Comparison of ENCODE assay signal across 29 cellular contexts in genomic region chr2:227865281-227865680, GRCh38. TPM values are rescaled to one million over a fixed set of nuclear protein-coding genes. Genes with fewer than 3 reads are reported as not detected.
"Had no signal": no experiment of that assay in that cellular context is flagged by ENCODE, and none has a peak within 500 bp of the region (broad histone marks: within the 10 kb centered on the region; RNA-seq: fewer than 3 reads in every experiment).

No MANE protein-coding gene starts in this region.

- H3K4me1 ChIP-seq: adrenal gland, breast epithelium, Peyer's patch had no signal

- H3K4me1 Mint-ChIP-seq: activated naive CD8-positive, alpha-beta T cell treated with anti-CD3 and anti-CD28 coated beads, Interleukin-2, amount 10 ng/mL, durations not matched to agents 7 days and 5 days had no signal

- H3K9me3 ChIP-seq: adrenal gland, breast epithelium, Peyer's patch had no signal

- H3K27ac Mint-ChIP-seq: activated CD8-positive, alpha-beta T cell treated with anti-CD3 and anti-CD28 coated beads for 36 hours; activated naive CD8-positive, alpha-beta T cell treated with anti-CD3 and anti-CD28 coated beads, Interleukin-2, amount 10 ng/mL, durations not matched to agents 7 days and 5 days; activated T-cell treated with anti-CD3 and anti-CD28 coated beads, Interleukin-2, amount 50 U/mL, for 72 hours; activated T-helper 2 cell treated with anti-CD3 and anti-CD28 coated beads, Interferon-gamma antibody, Interleukin-2, Interleukin-4, amounts not matched to agents 10 μg/mL and 5 μg/mL and 100 μg/mL, durations not matched to agents 14 hours and 24 hours and 36 hours; T-helper 1 cell treated with Interleukin-12 subunit alpha and Interleukin-12 subunit beta and Interleukin-4 antibody, amounts not matched to agents 30 μg/mL and 1 μg/mL, for 36 hours had no signal

- H3K36me3 ChIP-seq: adrenal gland, breast epithelium, Peyer's patch had no signal

- DNase-seq: activated CD4-positive, alpha-beta T cell treated with anti-CD3 and anti-CD28 coated beads, Interleukin-2, amount 50 U/mL, for 1 hour; activated CD4-positive, CD25-positive, alpha-beta regulatory T cell; activated CD8-positive, alpha-beta memory T cell treated with anti-CD3 and anti-CD28 coated beads, Interleukin-2, amount 50 U/mL, for 4 hours; activated CD8-positive, alpha-beta T cell treated with anti-CD3 and anti-CD28 coated beads for 36 hours; activated gamma-delta T cell treated with Interleukin-2 at 50 U/mL for 16 hours; activated naive CD4-positive, alpha-beta T cell treated with anti-CD3 and anti-CD28 coated beads, Interleukin-2, amount 50 U/mL, for 16 hours; activated naive CD8-positive, alpha-beta T cell treated with anti-CD3 and anti-CD28 coated beads, Interleukin-2, amount 10 ng/mL, durations not matched to agents 7 days and 5 days; activated T-cell treated with anti-CD3 and anti-CD28 coated beads, Interleukin-2, amount 50 U/mL, for 72 hours; adrenal gland; aorta; caudate nucleus; NCI-H1048; NCI-H1417; NCI-H1930; NCI-H2171 treated with DMSO at 0.1 percent for 48 hours; NCI-H345; NCI-H510A; NCI-H526 treated with DMSO at 0.1 percent for 48 hours; NK-92 treated with Interleukin-12 subunit alpha and Interleukin-12 subunit beta, amount 100 ng/mL, for 24 hours; Peyer's patch; SHP77 treated with DMSO at 0.1 percent for 48 hours; T1000 had no signal

- H3K9me3 Mint-ChIP-seq: activated CD8-positive, alpha-beta T cell treated with anti-CD3 and anti-CD28 coated beads for 36 hours; activated naive CD8-positive, alpha-beta T cell treated with anti-CD3 and anti-CD28 coated beads, Interleukin-2, amount 10 ng/mL, durations not matched to agents 7 days and 5 days; activated T-cell treated with anti-CD3 and anti-CD28 coated beads, Interleukin-2, amount 50 U/mL, for 72 hours; activated T-helper 2 cell treated with anti-CD3 and anti-CD28 coated beads, Interferon-gamma antibody, Interleukin-2, Interleukin-4, amounts not matched to agents 10 μg/mL and 5 μg/mL and 100 μg/mL, durations not matched to agents 14 hours and 24 hours and 36 hours; T-helper 1 cell treated with Interleukin-12 subunit alpha and Interleukin-12 subunit beta and Interleukin-4 antibody, amounts not matched to agents 30 μg/mL and 1 μg/mL, for 36 hours had no signal

- H3K4me3 ChIP-seq: adrenal gland, breast epithelium, Peyer's patch had no signal

- H3K4me3 Mint-ChIP-seq: activated CD8-positive, alpha-beta T cell treated with anti-CD3 and anti-CD28 coated beads for 36 hours; activated naive CD8-positive, alpha-beta T cell treated with anti-CD3 and anti-CD28 coated beads, Interleukin-2, amount 10 ng/mL, durations not matched to agents 7 days and 5 days; activated T-cell treated with anti-CD3 and anti-CD28 coated beads, Interleukin-2, amount 50 U/mL, for 72 hours; T-helper 1 cell treated with Interleukin-12 subunit alpha and Interleukin-12 subunit beta and Interleukin-4 antibody, amounts not matched to agents 30 μg/mL and 1 μg/mL, for 36 hours had no signal

- H3K27me3 ChIP-seq: adrenal gland, breast epithelium, Peyer's patch had no signal

- H3K27ac ChIP-seq: adrenal gland, Peyer's patch, RWPE1, VCaP had no signal

- H3K36me3 Mint-ChIP-seq: activated naive CD8-positive, alpha-beta T cell treated with anti-CD3 and anti-CD28 coated beads, Interleukin-2, amount 10 ng/mL, durations not matched to agents 7 days and 5 days had no signal

RNA-seq across cellular contexts. Expression of gene DAW1, which starts 6.2 kb away (rescaled TPM):
- total RNA-seq: activated CD8-positive, alpha-beta T cell treated with anti-CD3 and anti-CD28 coated beads for 36 hours; activated naive CD8-positive, alpha-beta T cell treated with anti-CD3 and anti-CD28 coated beads, Interleukin-2, amount 10 ng/mL, durations not matched to agents 7 days and 5 days; activated T-cell treated with anti-CD3 and anti-CD28 coated beads, Interleukin-2, amount 50 U/mL, for 72 hours; activated T-helper 2 cell treated with anti-CD3 and anti-CD28 coated beads, Interferon-gamma antibody, Interleukin-2, Interleukin-4, amounts not matched to agents 10 μg/mL and 5 μg/mL and 100 μg/mL, durations not matched to agents 14 hours and 24 hours and 36 hours; breast epithelium; Peyer's patch; SK-MEL-5 had no signal

RNA-seq across cellular contexts. Expression of gene CCL20, which starts 51.6 kb away (rescaled TPM):
- total RNA-seq: activated naive CD8-positive, alpha-beta T cell treated with anti-CD3 and anti-CD28 coated beads, Interleukin-2, amount 10 ng/mL, durations not matched to agents 7 days and 5 days; cerebellum had no signal
